ENCODE assay signal across 32 cellular contexts in the genomic region with DNA sequence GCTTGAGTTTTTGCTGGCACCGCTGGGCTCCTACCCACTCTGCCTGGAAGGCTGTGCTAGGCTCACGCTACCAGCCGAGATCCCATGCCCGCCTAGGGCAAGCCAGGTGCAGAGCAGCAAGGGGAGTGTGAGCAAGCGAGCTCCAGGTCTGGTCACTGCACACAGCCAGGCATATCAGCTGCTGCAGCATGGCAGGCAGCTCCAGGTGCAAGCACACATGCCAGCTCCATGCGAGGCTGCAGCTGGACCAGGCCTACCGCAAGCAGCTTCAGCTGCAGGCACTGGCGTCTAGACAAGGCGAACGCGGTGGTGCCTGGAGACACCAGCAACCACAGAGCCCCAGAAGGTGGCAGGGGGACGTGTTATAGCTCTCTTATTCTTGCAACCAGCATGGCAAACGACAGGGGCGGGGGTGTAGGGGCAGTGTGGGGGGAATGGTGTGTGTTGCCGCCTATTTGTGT.
"Had no signal": no experiment of that assay in that cellular context is flagged by ENCODE, and none has a peak within 500 bp of the region (broad histone marks: within the 10 kb centered on the region; RNA-seq: fewer than 3 reads in every experiment).

No MANE protein-coding gene starts in this region.

- H3K4me3 Mint-ChIP-seq: activated B cell treated with CpG ODN at 0.5 μM for 24 hours; activated CD8-positive, alpha-beta T cell treated with anti-CD3 and anti-CD28 coated beads for 36 hours; activated T-cell treated with anti-CD3 and anti-CD28 coated beads, Interleukin-2, amount 50 U/mL, for 4 hours; activated T-helper 17 cell treated with anti-CD3 and anti-CD28 coated beads, Interleukin-2, amount 50 U/mL, for 72 hours; brain; effector memory CD8-positive, alpha-beta T cell; memory B cell; natural killer cell; neural progenitor cell; stimulated activated naive CD8-positive, alpha-beta T cell treated with anti-CD3 and anti-CD28 coated beads, Interleukin-15, Interleukin-2, amounts not matched to agents 100 ng/mL and 50 ng/mL, for 24 hours; T-helper 2 cell treated with Interferon-gamma antibody and Interleukin-4, amounts not matched to agents 5 μg/mL and 100 μg/mL, for 36 hours had no signal

- H3K79me2 ChIP-seq: hepatocyte had no signal

- H3K4me3 ChIP-seq: cardiac muscle cell, coronary artery, dorsolateral prefrontal cortex, gastroesophageal sphincter, hepatocyte, neural progenitor cell, skin epidermis, thoracic aorta, uterus had no signal

- H3K9ac ChIP-seq: neural progenitor cell had no signal

- H2AFZ ChIP-seq: hepatocyte, neural progenitor cell had no signal

- H3K27me3 ChIP-seq: cardiac muscle cell, dorsolateral prefrontal cortex, gastroesophageal sphincter, hepatocyte, neural progenitor cell, uterus had no signal

- H3K36me3 ChIP-seq: cardiac muscle cell, gastroesophageal sphincter, neural progenitor cell, thoracic aorta, uterus had no signal

- H3K27me3 Mint-ChIP-seq: activated B cell treated with CpG ODN at 0.5 μM for 24 hours; activated CD8-positive, alpha-beta T cell treated with anti-CD3 and anti-CD28 coated beads for 36 hours; activated T-helper 17 cell treated with anti-CD3 and anti-CD28 coated beads, Interleukin-2, amount 50 U/mL, for 72 hours; effector memory CD8-positive, alpha-beta T cell; memory B cell; stimulated activated naive CD8-positive, alpha-beta T cell treated with anti-CD3 and anti-CD28 coated beads, Interleukin-15, Interleukin-2, amounts not matched to agents 100 ng/mL and 50 ng/mL, for 24 hours had no signal

- FAIRE-seq: keratinocyte had no signal

- H3K36me3 Mint-ChIP-seq: brain, memory B cell, natural killer cell, neural progenitor cell had no signal

- H3K9me3 Mint-ChIP-seq: neural progenitor cell; stimulated activated naive CD8-positive, alpha-beta T cell treated with anti-CD3 and anti-CD28 coated beads, Interleukin-15, Interleukin-2, amounts not matched to agents 100 ng/mL and 50 ng/mL, for 24 hours had no signal

- ATAC-seq: activated CD8-positive, alpha-beta T cell treated with anti-CD3 and anti-CD28 coated beads for 36 hours; activated naive CD4-positive, alpha-beta T cell treated with anti-CD3 and anti-CD28 coated beads, Interleukin-2, amount 50 U/mL, for 72 hours; activated T-cell treated with anti-CD3 and anti-CD28 coated beads, Interleukin-2, amount 50 U/mL, for 4 hours; activated T-helper 17 cell treated with anti-CD3 and anti-CD28 coated beads, Interleukin-2, amount 50 U/mL, for 72 hours; effector memory CD8-positive, alpha-beta T cell; gastroesophageal sphincter; left colon; natural killer cell; sciatic nerve had no signal

- H3K4me1 ChIP-seq: gastroesophageal sphincter, neural progenitor cell, uterus had no signal

- H3K9me3 ChIP-seq: gastroesophageal sphincter, thoracic aorta, uterus had no signal

- H3K4me2 ChIP-seq: hepatocyte, neural progenitor cell had no signal

- H3K27ac Mint-ChIP-seq: activated B cell treated with CpG ODN at 0.5 μM for 24 hours; activated CD8-positive, alpha-beta T cell treated with anti-CD3 and anti-CD28 coated beads for 36 hours; activated naive CD4-positive, alpha-beta T cell treated with anti-CD3 and anti-CD28 coated beads, Interleukin-2, amount 50 U/mL, for 72 hours; activated T-helper 17 cell treated with anti-CD3 and anti-CD28 coated beads, Interleukin-2, amount 50 U/mL, for 72 hours; brain; effector memory CD8-positive, alpha-beta T cell; memory B cell; natural killer cell; neural progenitor cell; stimulated activated naive CD8-positive, alpha-beta T cell treated with anti-CD3 and anti-CD28 coated beads, Interleukin-15, Interleukin-2, amounts not matched to agents 100 ng/mL and 50 ng/mL, for 24 hours; T-helper 2 cell treated with Interferon-gamma antibody and Interleukin-4, amounts not matched to agents 5 μg/mL and 100 μg/mL, for 36 hours had no signal

- H3K4me1 Mint-ChIP-seq: activated B cell treated with CpG ODN at 0.5 μM for 24 hours; activated T-helper 17 cell treated with anti-CD3 and anti-CD28 coated beads, Interleukin-2, amount 50 U/mL, for 72 hours; brain; memory B cell; natural killer cell; neural progenitor cell had no signal

- H3K27ac ChIP-seq: cardiac muscle cell, coronary artery, dorsolateral prefrontal cortex, gastroesophageal sphincter, hepatocyte, neural progenitor cell, skin epidermis, thoracic aorta, uterus had no signal

- DNase-seq: activated B cell treated with CpG ODN at 0.5 μM for 24 hours; activated CD4-positive, alpha-beta T cell treated with anti-CD3 and anti-CD28 coated beads, Interleukin-2, amount 50 U/mL, for 1 hour; activated CD8-positive, alpha-beta T cell treated with anti-CD3 and anti-CD28 coated beads for 36 hours; activated naive CD4-positive, alpha-beta T cell; activated T-cell treated with anti-CD3 and anti-CD28 coated beads, Interleukin-2, amount 50 U/mL, for 4 hours; anterior cingulate cortex; cerebellar nuclear complex; dorsolateral prefrontal cortex; effector memory CD8-positive, alpha-beta T cell; erythroblast; left colon; natural killer cell; stimulated activated CD4-positive, alpha-beta T cell treated with anti-CD3 and anti-CD28 coated beads, Interleukin-12 subunit alpha, Interleukin-12 subunit beta, amount 100 ng/mL, for 4 hours; stimulated activated CD4-positive, alpha-beta T cell treated with anti-CD3 and anti-CD28 coated beads, Interleukin-4, amount 100 ng/mL, for 1 hour; T-helper 1 cell; trophoblast cell; uterus had no signal
